ENCODE assay signal across 16 cellular contexts in the genomic region with DNA sequence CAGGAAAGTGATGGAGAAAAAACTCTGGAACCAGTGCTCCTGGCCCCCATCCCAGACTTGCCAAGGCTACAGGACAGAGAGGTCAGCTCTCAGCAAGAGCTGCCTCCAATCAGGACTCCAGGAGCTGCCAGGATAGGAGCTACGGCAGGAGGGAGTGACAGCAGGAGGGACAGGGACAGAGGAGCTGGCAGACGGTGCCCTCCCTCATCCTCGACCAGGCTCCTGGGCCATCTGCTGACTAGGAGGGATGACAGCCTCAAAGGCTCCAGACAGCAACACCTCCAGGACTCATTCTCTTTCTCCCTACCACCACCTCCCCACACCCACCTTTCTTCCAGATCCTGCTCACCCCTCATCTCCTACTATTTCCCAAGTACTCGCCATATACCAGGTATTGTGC. TPM values are rescaled to one million over a fixed set of nuclear protein-coding genes. Genes with fewer than 3 reads are reported as not detected.
"Had no signal": no experiment of that assay in that cellular context is flagged by ENCODE, and none has a peak within 500 bp of the region (broad histone marks: within the 10 kb centered on the region; RNA-seq: fewer than 3 reads in every experiment).

No MANE protein-coding gene starts in this region.

- DNase-seq: activated CD4-positive, alpha-beta memory T cell treated with anti-CD3 and anti-CD28 coated beads, Interleukin-2, amount 10 ng/mL, durations not matched to agents 7 days and 5 days; activated CD4-positive, alpha-beta T cell treated with anti-CD3 and anti-CD28 coated beads for 48 hours; activated CD4-positive, CD25-positive, alpha-beta regulatory T cell; activated CD8-positive, alpha-beta memory T cell treated with anti-CD3 and anti-CD28 coated beads, Interleukin-2, amount 10 ng/mL, durations not matched to agents 7 days and 5 days; activated effector memory CD4-positive, alpha-beta T cell treated with anti-CD3 and anti-CD28 coated beads, Interleukin-2, amount 50 U/mL, for 16 hours; activated T-cell treated with anti-CD3 and anti-CD28 coated beads for 4 hours; amygdala; heart right ventricle; islet precursor cell; left cardiac atrium; nucleus accumbens; small intestine; stimulated activated CD4-positive, alpha-beta T cell treated with anti-CD3 and anti-CD28 coated beads, Interleukin-2, amount 100 ng/mL, for 24 hours; stomach; T1000 had no signal

RNA-seq across cellular contexts. Expression of a gene that starts 22.7 kb away (rescaled TPM):
- total RNA-seq: bronchial epithelial cell had no signal
